In the genomic region with DNA sequence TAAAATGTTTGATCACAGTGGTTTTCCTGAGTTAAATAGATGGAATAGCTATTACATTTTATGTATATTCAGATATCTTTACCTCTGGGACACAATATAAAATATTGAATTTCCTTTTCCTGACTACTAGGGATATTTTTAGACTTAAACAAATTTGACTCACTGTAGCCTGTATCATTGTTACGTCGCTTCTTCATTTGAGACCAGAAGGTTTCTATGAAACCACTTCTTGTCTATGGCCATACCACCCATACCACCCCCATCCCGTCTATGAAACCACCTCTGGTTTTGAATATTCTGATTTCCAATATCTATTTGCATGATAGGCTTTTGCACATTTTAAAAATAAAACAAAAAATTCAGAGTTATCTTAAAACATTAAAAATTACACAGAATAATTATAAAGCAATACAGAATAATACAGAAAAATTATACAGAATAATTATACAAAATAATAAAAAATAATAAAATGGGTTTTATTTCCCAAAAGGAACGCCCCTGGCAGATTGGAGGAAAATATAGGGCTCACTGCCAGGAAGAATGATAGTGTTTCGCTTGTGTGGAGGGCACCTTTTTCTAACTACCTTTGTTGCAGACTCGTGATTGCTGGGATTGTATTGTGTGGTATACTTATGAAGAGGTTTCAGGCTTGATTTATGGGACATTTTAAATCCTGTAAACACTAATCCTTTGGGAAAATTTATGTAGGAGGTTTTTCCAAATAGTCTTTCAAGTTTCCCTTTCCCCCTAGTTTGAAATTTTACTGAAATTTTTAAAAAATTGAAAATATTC, we compare ENCODE assay signal across 10 cellular contexts. TPM values are rescaled to one million over a fixed set of nuclear protein-coding genes. Genes with fewer than 3 reads are reported as not detected.
DNase-seq lines count a peak whose midpoint lies in the region; ATAC-seq and TF ChIP-seq lines count a peak whose summit lies in the region.
"Had no signal": no experiment of that assay in that cellular context is flagged by ENCODE, and none has a peak within 500 bp of the region (broad histone marks: within the 10 kb centered on the region; RNA-seq: fewer than 3 reads in every experiment).

No MANE protein-coding gene starts in this region.

- BruUV-seq in MCF 10A (replicated peaks; lab: Mats Ljungman, UMichigan) = no TSS peak

- TF ChIP-seq POLR2A in breast epithelium (IDR thresholded peaks at IDR 0.05) = no peak

- no peaks in the 10 kb centered on the region for H3K9me3 ChIP-seq in breast epithelium

- intact Hi-C loops in MCF 10A (cut with micrococcal nuclease) = no loop called here
- intact Hi-C loops in breast epithelium (cut with DNase I; ENCODE audit: low total_unique reads) = no loop called here
- intact Hi-C loops in posterior cingulate gyrus (cut with DNase I) = no loop called here

- H3K4me3 Mint-ChIP-seq in MCF 10A (ENCODE audit: unreplicated experiment) = peak overlapping the region; percentile 23
- peak overlapping the region; percentile 21 to 54 for H3K4me3 Mint-ChIP-seq in stimulated activated naive CD8-positive, alpha-beta T cell treated with anti-CD3 and anti-CD28 coated beads, Interleukin-15, amount 100 ng/mL, for 72 hours

- TF ChIP-seq CTCF in MCF 10A (IDR thresholded peaks at IDR 0.05; ENCODE audit: unreplicated experiment) (no peak), breast epithelium (IDR thresholded peaks at IDR 0.05) (no peak), coronary artery (IDR thresholded peaks at IDR 0.05) (no peak)

- peaks cover 23% of the 10 kb centered on the region for H3K4me1 Mint-ChIP-seq in MCF 10A (ENCODE audit: insufficient read depth, unreplicated experiment)
- H3K4me1 Mint-ChIP-seq in stimulated activated naive CD8-positive, alpha-beta T cell treated with anti-CD3 and anti-CD28 coated beads, Interleukin-15, amount 100 ng/mL, for 72 hours = peaks cover 43% of the 10 kb centered on the region

- POLR2A ChIA-PET in MCF 10A (lab: Yijun Ruan, JAX) = interaction anchor here (0.9 to 9.0 kb wide), 10 partner anchors 15 to 98 kb away, joined by 3 to 283 read pairs (median 14); no protein-coding TSS in a partner anchor

- no peaks in the 10 kb centered on the region for H3K36me3 ChIP-seq in breast epithelium

- no peak overlapping the region for H3K4me3 ChIP-seq in breast epithelium
- H3K4me3 ChIP-seq in coronary artery = peak overlapping the region; percentile 23

- no peaks in the 10 kb centered on the region for H3K9me3 Mint-ChIP-seq in MCF 10A (ENCODE audit: unreplicated experiment)
- H3K9me3 Mint-ChIP-seq in stimulated activated naive CD8-positive, alpha-beta T cell treated with anti-CD3 and anti-CD28 coated beads, Interleukin-15, amount 100 ng/mL, for 72 hours = no peaks in the 10 kb centered on the region
- H3K9me3 Mint-ChIP-seq: activated naive CD4-positive, alpha-beta T cell treated with anti-CD3 and anti-CD28 coated beads, Interleukin-2, amount 50 U/mL, for 72 hours had no signal

- H3K27me3 ChIP-seq in breast epithelium = no peaks in the 10 kb centered on the region

- peak overlapping the region; percentile 97 for H3K27ac Mint-ChIP-seq in MCF 10A (ENCODE audit: low read depth, unreplicated experiment)
- H3K27ac Mint-ChIP-seq in stimulated activated naive CD8-positive, alpha-beta T cell treated with anti-CD3 and anti-CD28 coated beads, Interleukin-15, amount 100 ng/mL, for 72 hours = no peak overlapping the region

- H3K27ac ChIP-seq in breast epithelium (peak overlapping the region in 1 of 2 donors; percentile 98), coronary artery (peak overlapping the region; percentile 52 to 94)

- no peak for ATAC-seq in stimulated activated naive CD8-positive, alpha-beta T cell treated with anti-CD3 and anti-CD28 coated beads, Interleukin-15, amount 100 ng/mL, for 72 hours
- ATAC-seq: activated naive CD4-positive, alpha-beta T cell treated with anti-CD3 and anti-CD28 coated beads, Interleukin-2, amount 50 U/mL, for 72 hours had no signal

- peaks cover 0 to 7% of the 10 kb centered on the region in 2 donors for H3K4me1 ChIP-seq in breast epithelium

- H3K27me3 Mint-ChIP-seq in MCF 10A (ENCODE audit: insufficient read depth, unreplicated experiment) = no peaks in the 10 kb centered on the region
- no peaks in the 10 kb centered on the region for H3K27me3 Mint-ChIP-seq in stimulated activated naive CD8-positive, alpha-beta T cell treated with anti-CD3 and anti-CD28 coated beads, Interleukin-15, amount 100 ng/mL, for 72 hours

- peaks cover 6% of the 10 kb centered on the region for H3K36me3 Mint-ChIP-seq in MCF 10A (ENCODE audit: insufficient read depth, unreplicated experiment)

- no peak for DNase-seq in MCF 10A (ENCODE audit: unreplicated experiment)
- no peak for DNase-seq in breast epithelium (ENCODE audit: low spot score in 2 of 2)
- DNase-seq in NAMALWA (ENCODE audit: low spot score) = peak; percentile 54
- no peak for DNase-seq in coronary artery (ENCODE audit: low spot score)
- DNase-seq in stimulated activated naive CD8-positive, alpha-beta T cell treated with anti-CD3 and anti-CD28 coated beads, Interleukin-15, amount 100 ng/mL, for 72 hours = no peak
- no peak for DNase-seq in SW 1271 (lab: John Stamatoyannopoulos, UW)
- no peak for DNase-seq in NCI-H524 (lab: John Stamatoyannopoulos, UW)
- DNase-seq in posterior cingulate gyrus = no peak
- DNase-seq: NCI-H1048 had no signal

- CTCF ChIA-PET in MCF 10A (lab: Yijun Ruan, JAX) = interaction anchor here (0.9 to 1.8 kb wide), 3 partner anchors 14 to 37 kb away, joined by 3 to 7 read pairs (median 7); no protein-coding TSS in a partner anchor

RNA-seq across cellular contexts. Expression of a gene that starts 4.7 kb away (rescaled TPM):
- 44.2 and 50.6 TPM in 2 replicates for total RNA-seq in MCF 10A (2022)
- 10 to 100 TPM; 46.9 to 56.6 (median 51.2) TPM for total RNA-seq in breast epithelium

RNA-seq across cellular contexts. Expression of a gene that starts 44.8 kb away (rescaled TPM):
- total RNA-seq in MCF 10A (2022) (1.1 and 1.7 TPM in 2 replicates), breast epithelium (1 to 10 TPM in 2 of 3 donors, under 1 TPM in 1; 0.66 to 1.4 (median 1.2) TPM)
